ENCODE assay signal across 1 cellular context in genomic region chr5:174533127-174533453, GRCh38.
TF ChIP-seq lines count a peak whose summit lies in the region.

No MANE protein-coding gene starts in this region.

TF ChIP-seq in IMR-90, 13 proteins besides CTCF, POLR2A, EP300 and RAD21:
- TF ChIP-seq FOS (IDR thresholded peaks at IDR 0.05; ENCODE audit: low read depth, low read length) (no peak), SMC3 (IDR thresholded peaks at IDR 0.05; ENCODE audit: low read depth, low read length) (no peak), BHLHE40 (IDR thresholded peaks at IDR 0.05; ENCODE audit: low read depth, low read length) (no peak), NFE2L2 (IDR thresholded peaks at IDR 0.05; ENCODE audit: low read depth, low read length) (no peak), RCOR1 (IDR thresholded peaks at IDR 0.05; ENCODE audit: insufficient replicate concordance, low read length) (no peak), MAZ (IDR thresholded peaks at IDR 0.05; ENCODE audit: borderline replicate concordance, low read depth, low read length) (no peak), CHD1 (IDR thresholded peaks at IDR 0.05; ENCODE audit: low read depth, low read length) (no peak), MAFK (IDR thresholded peaks at IDR 0.05; ENCODE audit: low read depth, low read length) (no peak), RFX5 (IDR thresholded peaks at IDR 0.05; ENCODE audit: low read depth, low read length) (no peak), MXI1 (IDR thresholded peaks at IDR 0.05; ENCODE audit: borderline replicate concordance, low read depth, low read length) (no peak), CEBPB (IDR thresholded peaks at IDR 0.05; ENCODE audit: low read depth, low read length) (no peak)
- TF ChIP-seq, protein P1, sequence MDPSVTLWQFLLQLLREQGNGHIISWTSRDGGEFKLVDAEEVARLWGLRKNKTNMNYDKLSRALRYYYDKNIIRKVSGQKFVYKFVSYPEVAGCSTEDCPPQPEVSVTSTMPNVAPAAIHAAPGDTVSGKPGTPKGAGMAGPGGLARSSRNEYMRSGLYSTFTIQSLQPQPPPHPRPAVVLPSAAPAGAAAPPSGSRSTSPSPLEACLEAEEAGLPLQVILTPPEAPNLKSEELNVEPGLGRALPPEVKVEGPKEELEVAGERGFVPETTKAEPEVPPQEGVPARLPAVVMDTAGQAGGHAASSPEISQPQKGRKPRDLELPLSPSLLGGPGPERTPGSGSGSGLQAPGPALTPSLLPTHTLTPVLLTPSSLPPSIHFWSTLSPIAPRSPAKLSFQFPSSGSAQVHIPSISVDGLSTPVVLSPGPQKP (IDR thresholded peaks at IDR 0.05; ENCODE audit: borderline replicate concordance, low read depth, low read length) = no peak
- TF ChIP-seq, protein P2, sequence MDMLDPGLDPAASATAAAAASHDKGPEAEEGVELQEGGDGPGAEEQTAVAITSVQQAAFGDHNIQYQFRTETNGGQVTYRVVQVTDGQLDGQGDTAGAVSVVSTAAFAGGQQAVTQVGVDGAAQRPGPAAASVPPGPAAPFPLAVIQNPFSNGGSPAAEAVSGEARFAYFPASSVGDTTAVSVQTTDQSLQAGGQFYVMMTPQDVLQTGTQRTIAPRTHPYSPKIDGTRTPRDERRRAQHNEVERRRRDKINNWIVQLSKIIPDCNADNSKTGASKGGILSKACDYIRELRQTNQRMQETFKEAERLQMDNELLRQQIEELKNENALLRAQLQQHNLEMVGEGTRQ (IDR thresholded peaks at IDR 0.05; ENCODE audit: low read depth, low read length) = no peak
